ENCODE assay signal across 14 cellular contexts in genomic region chr20:59177266-59178250, GRCh38. TPM values are rescaled to one million over a fixed set of nuclear protein-coding genes. Genes with fewer than 3 reads are reported as not detected.
DNase-seq lines count a peak whose midpoint lies in the region; ATAC-seq and TF ChIP-seq lines count a peak whose summit lies in the region.
"Had no signal": no experiment of that assay in that cellular context is flagged by ENCODE, and none has a peak within 500 bp of the region (broad histone marks: within the 10 kb centered on the region; RNA-seq: fewer than 3 reads in every experiment).

No MANE protein-coding gene starts in this region.

- intact Hi-C loops in left lung (cut with DNase I): no loop called here

- H3K4me1 Mint-ChIP-seq in immature natural killer cell: peaks cover 90 to 100% of the 10 kb centered on the region in 2 donors

- H3K27ac Mint-ChIP-seq in immature natural killer cell: peak overlapping the region; percentile 94 to 99 (median 98)
- H3K27ac Mint-ChIP-seq: GM23338 had no signal

- no peak for TF ChIP-seq CTCF in left lung (IDR thresholded peaks at IDR 0.05)

- peaks cover 26 to 41% (median 29%) of the 10 kb centered on the region in 3 donors for H3K36me3 Mint-ChIP-seq in immature natural killer cell

- H3K4me1 ChIP-seq in left lung: no peaks in the 10 kb centered on the region
- H3K4me1 ChIP-seq: Caco-2 had no signal

- ATAC-seq in GM18520 (IDR thresholded peaks at IDR 0.05; ENCODE audit: unreplicated experiment): peak; percentile 57
- ATAC-seq in HG03097 (IDR thresholded peaks at IDR 0.05; ENCODE audit: low FRiP score, unreplicated experiment): no peak
- no peak for ATAC-seq in left lung
- ATAC-seq: GM23338 had no signal

- H3K27ac ChIP-seq in left lung: no peak overlapping the region
- H3K27ac ChIP-seq: thoracic aorta had no signal

- H3K27me3 Mint-ChIP-seq in immature natural killer cell (ENCODE audit: low read depth in 3 of 3): peaks cover 0 to 6% (median 3%) of the 10 kb centered on the region in 3 donors

- no peaks in the 10 kb centered on the region for H3K36me3 ChIP-seq in left lung
- H3K36me3 ChIP-seq: thoracic aorta had no signal

- H3K9me3 Mint-ChIP-seq in immature natural killer cell: no peaks in the 10 kb centered on the region
- H3K9me3 Mint-ChIP-seq: GM23338 had no signal

- DNase-seq in CD1c-positive myeloid dendritic cell (ENCODE audit: extremely low spot score) (peak; percentile 20), immature natural killer cell (peak; percentile 74 to 82 (median 78)), ecto neural progenitor cell (ENCODE audit: low spot score) (no peak), left lung (no peak)
- DNase-seq in activated CD4-positive, alpha-beta T cell treated with anti-CD3 and anti-CD28 coated beads, Interleukin-2, amount 50 U/mL, for 48 hours: peak; percentile 13 to 43
- DNase-seq in effector CD4-positive, alpha-beta T cell: no peak
- DNase-seq: Caco-2, mesenchymal stem cell, NCI-H1092, NCI-H446 had no signal

- H3K4me3 ChIP-seq in left lung: no peak overlapping the region
- H3K4me3 ChIP-seq: GM23338, thoracic aorta had no signal

- peak overlapping the region; percentile 83 to 96 (median 92) for H3K4me3 Mint-ChIP-seq in immature natural killer cell
- H3K4me3 Mint-ChIP-seq: GM23338 had no signal

- no peaks in the 10 kb centered on the region for H3K27me3 ChIP-seq in left lung

- no peaks in the 10 kb centered on the region for H3K9me3 ChIP-seq in left lung
- H3K9me3 ChIP-seq: Caco-2, thoracic aorta had no signal

RNA-seq across cellular contexts. Expression of gene ZNF831, which starts 13.9 kb away (rescaled TPM):
- 1 to 10 TPM in 2 of 3 donors, under 1 TPM in 1; 0.59 to 8.4 (median 2.0) TPM for polyA plus RNA-seq in immature natural killer cell
- total RNA-seq in left lung: 1 to 10 TPM in 1 of 2 donors, under 1 TPM in 1; 0.38 to 1.1 TPM
- total RNA-seq: Caco-2, GM23338 had no signal
- polyA plus RNA-seq: GM23338 had no signal

Comparison
In these comparisons a context has a peak if more than half of its experiments do, and no peak if none do; other contexts are left out.
1. DNase-seq: peak in CD1c-positive myeloid dendritic cell (single experiment), activated CD4-positive, alpha-beta T cell treated with anti-CD3 and anti-CD28 coated beads, Interleukin-2, amount 50 U/mL, for 48 hours (2 of 2) and immature natural killer cell (3 of 3); none in effector CD4-positive, alpha-beta T cell (single experiment), ecto neural progenitor cell (single experiment) and left lung (0 of 2).